ENCODE assay signal across 15 cellular contexts in genomic region chr22:41364233-41364632, GRCh38. TPM values are rescaled to one million over a fixed set of nuclear protein-coding genes. Genes with fewer than 3 reads are reported as not detected.
A peak's percentile ranks its signal among the peaks of the same experiment; 100 is the strongest.
DNase-seq lines count a peak whose midpoint lies in the region; ATAC-seq and TF ChIP-seq lines count a peak whose summit lies in the region.
"Had no signal": no experiment of that assay in that cellular context is flagged by ENCODE, and none has a peak within 500 bp of the region (broad histone marks: within the 10 kb centered on the region; RNA-seq: fewer than 3 reads in every experiment).

No MANE protein-coding gene starts in this region.

- H3K27me3 ChIP-seq in IMR-90 (ENCODE audit: control insufficient read depth, insufficient read depth, low read length) (no peaks in the 10 kb centered on the region), lower lobe of right lung (ENCODE audit: low read depth) (no peaks in the 10 kb centered on the region), stomach (no peaks in the 10 kb centered on the region)

- TF ChIP-seq CTCF in C4-2B (conservative IDR thresholded peaks at IDR 0.05) (no peak), IMR-90 (conservative IDR thresholded peaks at IDR 0.05; ENCODE audit: low read depth, low read length) (no peak), lower lobe of right lung (IDR thresholded peaks at IDR 0.05) (no peak), stomach (IDR thresholded peaks at IDR 0.05) (no peak)

- no peak overlapping the region for H3K4ac ChIP-seq in IMR-90 (ENCODE audit: low read depth, low read length)

- H4K5ac ChIP-seq in IMR-90 (ENCODE audit: low read depth, low read length) = no peak overlapping the region

- no peak for TF ChIP-seq RAD21 in IMR-90 (IDR thresholded peaks at IDR 0.05; ENCODE audit: low read length)

- intact Hi-C loops in IMR-90 (cut with micrococcal nuclease) (no loop called here), lower lobe of right lung (cut with DNase I) (no loop called here), stomach (cut with DNase I; ENCODE audit: low total_unique reads) (no loop called here)

- no CpG with 5 or more reads among the region's 6 CpGs for WGBS in IMR-90 (ENCODE audit: extremely low coverage in 2 of 2, insufficient read length in 1 of 2), 2 experiments
- 71 to 79% (median 72%) methylated on average over 5 to 6 of the region's 6 CpGs for WGBS in stomach, 5 donors

- H3K36me3 ChIP-seq in IMR-90 (ENCODE audit: control insufficient read depth, insufficient read depth, low read length) (peaks cover 14% of the 10 kb centered on the region), lower lobe of right lung (no peaks in the 10 kb centered on the region), stomach (peaks cover 0 to 10% (median 2%) of the 10 kb centered on the region in 4 donors)

- H3K9me1 ChIP-seq in IMR-90 (ENCODE audit: insufficient read depth, low read length) = peaks cover 4% of the 10 kb centered on the region

- POLR2A ChIA-PET in IMR-90 (lab: Charles Lee; ENCODE audit: unreplicated experiment) = interaction anchor here (1.0 kb wide), 1 partner anchor 17 kb away, joined by 5 read pairs; the partner anchor contains the start of gene TEF

- H4K8ac ChIP-seq in IMR-90 (ENCODE audit: low read depth in 2 of 2, low read length in 2 of 2) = no peak overlapping the region

- H3K56ac ChIP-seq in IMR-90 (ENCODE audit: extremely low read depth, insufficient read depth, low read length) = no peak overlapping the region

- H3K9me3 ChIP-seq in IMR-90 (ENCODE audit: control insufficient read depth, insufficient read depth, low read length) (peaks cover 2% of the 10 kb centered on the region; the same call in 1 of the 2 replicates), lower lobe of right lung (no peaks in the 10 kb centered on the region), stomach (no peaks in the 10 kb centered on the region)

- H4K20me1 ChIP-seq in IMR-90 (ENCODE audit: insufficient read depth, low read length) = peaks cover 16% of the 10 kb centered on the region; the same call in 1 of the 2 replicates

- DNase-seq in IMR-90 (no peak), lower lobe of right lung (no peak), stomach (no peak), activated T-cell treated with anti-CD3 and anti-CD28 coated beads for 4 hours (no peak)
- no peak for DNase-seq in stimulated activated CD8-positive, alpha-beta memory T cell treated with anti-CD3 and anti-CD28 coated beads, Interleukin-4, amount 100 ng/mL, for 48 hours
- DNase-seq: C1 segment of cervical spinal cord; CD4-positive, alpha-beta memory T cell; DMS79; GOT3; HCEC 1CT; HFFc6 had no signal

- H2BK120ac ChIP-seq in IMR-90 (ENCODE audit: low read depth, low read length) = no peak overlapping the region

- TF ChIP-seq POLR2A in IMR-90 (IDR thresholded peaks at IDR 0.05; ENCODE audit: low read depth, low read length) (no peak), stomach (IDR thresholded peaks at IDR 0.05) (no peak)

- ATAC-seq in IMR-90 (ENCODE audit: low read depth) (no peak), lower lobe of right lung (no peak), GM21717 (IDR thresholded peaks at IDR 0.05; ENCODE audit: unreplicated experiment) (no peak)
- ATAC-seq: GM12878, K562 had no signal

- no peak overlapping the region for H2AK9ac ChIP-seq in IMR-90 (replicated peaks; ENCODE audit: low read depth, low read length, poor library complexity)

- no peak overlapping the region for H2BK20ac ChIP-seq in IMR-90 (ENCODE audit: low read depth, low read length)

- dilution Hi-C loops in IMR-90 (cut with HindIII; ENCODE audit: low sequenced_read_pairs, unreplicated experiment) = no loop called here

- no peak overlapping the region for H3K9ac ChIP-seq in IMR-90 (ENCODE audit: low read depth, low read length)

- no peak overlapping the region for H3K23ac ChIP-seq in IMR-90 (ENCODE audit: low read depth, low read length)

- H3K18ac ChIP-seq in IMR-90 (ENCODE audit: low read depth, low read length) = no peak overlapping the region

- peaks cover 0 to 11% of the 10 kb centered on the region in 2 experiments; a peak in 1 of 4 replicates for H3K79me1 ChIP-seq in IMR-90 (ENCODE audit: low read depth in 1 of 2, low read length in 2 of 2)

- BruUV-seq in IMR-90 (replicated peaks; lab: Mats Ljungman, UMichigan) = no TSS peak

- no peak overlapping the region for H3K14ac ChIP-seq in IMR-90 (replicated peaks; ENCODE audit: low read depth, low read length)

- H3K4me3 ChIP-seq in IMR-90 (ENCODE audit: insufficient read depth, low read depth, low read length) (no peak overlapping the region), lower lobe of right lung (no peak overlapping the region), stomach (no peak overlapping the region)
- H3K4me3 ChIP-seq: GM12878, K562 had no signal

- H2BK5ac ChIP-seq in IMR-90 (ENCODE audit: low read depth, low read length, poor library complexity, severe bottlenecking) = no peak overlapping the region

- H4K91ac ChIP-seq in IMR-90 (ENCODE audit: insufficient read depth, low read depth, low read length) = no peak overlapping the region

- no peak overlapping the region for H3K4me2 ChIP-seq in IMR-90 (ENCODE audit: low read depth, low read length)

- H2BK15ac ChIP-seq in IMR-90 (ENCODE audit: low read depth, low read length) = no peak overlapping the region

- 0 out of 2 replicates have a peak overlapping the region, but pooled peaks have one; percentile 7 for H2AK5ac ChIP-seq in IMR-90 (ENCODE audit: low read depth, low read length)

- H3K4me1 ChIP-seq in IMR-90 (ENCODE audit: control insufficient read depth, insufficient read depth, low read length) (peaks cover 11% of the 10 kb centered on the region), lower lobe of right lung (peaks cover 28% of the 10 kb centered on the region), stomach (peaks cover 31 to 48% (median 42%) of the 10 kb centered on the region in 4 donors)

- H3K27ac ChIP-seq in C4-2B (peak overlapping the region; percentile 31), IMR-90 (ENCODE audit: insufficient read depth, low read length) (no peak overlapping the region), lower lobe of right lung (peak overlapping the region; percentile 36), stomach (peak overlapping the region; percentile 44 to 71 (median 56))

- no peak overlapping the region for H2AFZ ChIP-seq in IMR-90 (replicated peaks; ENCODE audit: low read length, poor library complexity)

- CTCF ChIA-PET in IMR-90 (lab: Yijun Ruan, JAX) = no interaction called here

- TF ChIP-seq EP300 in stomach (IDR thresholded peaks at IDR 0.05) = no peak

- in situ Hi-C loops in IMR-90 (cut with MboI; ENCODE audit: low sequenced_read_pairs) = no loop called here

TF ChIP-seq in IMR-90, 13 proteins besides CTCF, POLR2A, EP300 and RAD21:
- TF ChIP-seq SMC3 (IDR thresholded peaks at IDR 0.05; ENCODE audit: low read depth, low read length) = no peak
- TF ChIP-seq BHLHE40 (IDR thresholded peaks at IDR 0.05; ENCODE audit: low read depth, low read length) = no peak
- TF ChIP-seq USF2 (IDR thresholded peaks at IDR 0.05; ENCODE audit: low read depth, low read length) = no peak
- TF ChIP-seq ELK1 (IDR thresholded peaks at IDR 0.05; ENCODE audit: borderline replicate concordance, low read depth, low read length) = no peak
- no peak for TF ChIP-seq RCOR1 (IDR thresholded peaks at IDR 0.05; ENCODE audit: insufficient replicate concordance, low read length)

RNA-seq across cellular contexts. Expression of gene TEF, which starts 17.5 kb away (rescaled TPM):
- total RNA-seq in IMR-90 (2012; rRNA removed) (5.6 and 6.1 TPM in 2 replicates), lower lobe of right lung (29.7 TPM), stomach (10 to 100 TPM in 3 of 5 donors, 1 to 10 TPM in 2; 7.0 to 29.1 (median 19.3) TPM)
- polyA plus RNA-seq in IMR-90 (2012; rRNA removed) (11.6 and 14.4 TPM in 2 replicates), stomach (10 to 100 TPM in 1 of 3 donors, 1 to 10 TPM in 2; 6.7 to 12.2 (median 8.2) TPM)
- polyA plus RNA-seq in IMR-90 (2012; cell fraction: cytosol; rRNA removed) = 4.4 and 5.7 TPM in 2 replicates
- 4.7 and 8.8 TPM in 2 replicates for polyA plus RNA-seq in IMR-90 (2012; cell fraction: nucleus; rRNA removed; ENCODE audit: low replicate concordance)
